In genomic region chr10:62694537-62695126, GRCh38 we compare ENCODE assay signal across 17 cellular contexts.
"Had no signal": no experiment of that assay in that cellular context is flagged by ENCODE, and none has a peak within 500 bp of the region (broad histone marks: within the 10 kb centered on the region; RNA-seq: fewer than 3 reads in every experiment).

No MANE protein-coding gene starts in this region.

- DNase-seq: activated CD4-positive, alpha-beta T cell treated with anti-CD3 and anti-CD28 coated beads, Interleukin-2, amount 50 U/mL, for 4 hours; activated naive CD8-positive, alpha-beta T cell treated with anti-CD3 and anti-CD28 coated beads for 36 hours; amygdala; gastrocnemius medialis; heart left ventricle; left lung; midbrain; psoas muscle; right cardiac atrium; stimulated activated CD4-positive, alpha-beta T cell treated with anti-CD3 and anti-CD28 coated beads, Interleukin-2, amount 100 ng/mL, for 24 hours; uterus had no signal

- H3K4me3 Mint-ChIP-seq: activated naive CD8-positive, alpha-beta T cell treated with anti-CD3 and anti-CD28 coated beads for 36 hours; stimulated activated naive CD8-positive, alpha-beta T cell treated with anti-CD3 and anti-CD28 coated beads, Interleukin-15, Interleukin-2, amounts not matched to agents 100 ng/mL and 50 ng/mL, for 24 hours had no signal

- H3K27ac Mint-ChIP-seq: activated naive CD8-positive, alpha-beta T cell treated with anti-CD3 and anti-CD28 coated beads for 36 hours; stimulated activated naive CD8-positive, alpha-beta T cell treated with anti-CD3 and anti-CD28 coated beads, Interleukin-15, Interleukin-2, amounts not matched to agents 100 ng/mL and 50 ng/mL, for 24 hours had no signal

- H3K27me3 Mint-ChIP-seq: activated naive CD8-positive, alpha-beta T cell treated with anti-CD3 and anti-CD28 coated beads for 36 hours; stimulated activated naive CD8-positive, alpha-beta T cell treated with anti-CD3 and anti-CD28 coated beads, Interleukin-15, Interleukin-2, amounts not matched to agents 100 ng/mL and 50 ng/mL, for 24 hours had no signal

- FAIRE-seq: colon, TTC549 had no signal

- H3K27me3 ChIP-seq: cardiac muscle cell, gastrocnemius medialis, heart left ventricle, left lung, tibial nerve, uterus had no signal

- H3K4me3 ChIP-seq: cardiac muscle cell, gastrocnemius medialis, heart left ventricle, left lung, psoas muscle, tibial nerve, uterus had no signal

- H3K36me3 ChIP-seq: cardiac muscle cell, gastrocnemius medialis, heart left ventricle, left lung, tibial nerve, uterus had no signal

- H3K27ac ChIP-seq: cardiac muscle cell, gastrocnemius medialis, heart left ventricle, left lung, psoas muscle, tibial nerve, uterus had no signal

- H3K4me1 ChIP-seq: gastrocnemius medialis, psoas muscle, uterus had no signal

- ATAC-seq: esophagus mucosa, gastrocnemius medialis, heart left ventricle, left lung, psoas muscle, right cardiac atrium had no signal
